ENCODE assay signal across 1 cellular context in genomic region chr9:116238751-116239340, GRCh38.
TF ChIP-seq lines count a peak whose summit lies in the region.

No MANE protein-coding gene starts in this region.

TF ChIP-seq in IMR-90, 13 proteins besides CTCF, POLR2A, EP300 and RAD21 (continued from another document):
- no peak for TF ChIP-seq USF2 (IDR thresholded peaks at IDR 0.05; ENCODE audit: low read depth, low read length)
